Comparison of ENCODE assay signal across 26 cellular contexts in genomic region chr19:9073806-9074205, GRCh38. TPM values are rescaled to one million over a fixed set of nuclear protein-coding genes. Genes with fewer than 3 reads are reported as not detected.
DNase-seq lines count a peak whose midpoint lies in the region; ATAC-seq, FAIRE-seq and TF ChIP-seq lines count a peak whose summit lies in the region.
"Had no signal": no experiment of that assay in that cellular context is flagged by ENCODE, and none has a peak within 500 bp of the region (broad histone marks: within the 10 kb centered on the region; RNA-seq: fewer than 3 reads in every experiment).

No MANE protein-coding gene starts in this region.

- no peaks in the 10 kb centered on the region for H3K79me2 ChIP-seq in HepG2 (ENCODE audit: insufficient read depth, low read length)

- H3K27ac ChIP-seq in HepG2 (ENCODE audit: extremely low read length, insufficient read depth, low read length): no peak overlapping the region
- H3K27ac ChIP-seq: BLaER1, KMS-11 had no signal

- POLR2A ChIA-PET in HepG2 (lab: Yijun Ruan, JAX): no interaction called here

- H3K9me3 Mint-ChIP-seq in nephron progenitor cell: no peaks in the 10 kb centered on the region
- H3K9me3 Mint-ChIP-seq: CD4-positive, alpha-beta T cell had no signal

- no peak for TF ChIP-seq RAD21 in HepG2 (CRISPR knock-in tag; IDR thresholded peaks at IDR 0.05)

- H3K4me2 ChIP-seq in HepG2 (ENCODE audit: low read depth, low read length): no peak overlapping the region
- H3K4me2 ChIP-seq: BLaER1, KMS-11, SK-N-SH had no signal

- intact Hi-C loops in HepG2 (cut with micrococcal nuclease; ENCODE audit: unreplicated experiment): no loop called here

- H3K4me1 ChIP-seq in NT2/D1 (ENCODE audit: insufficient read depth, insufficient read length) (peaks cover 9% of the 10 kb centered on the region), HepG2 (ENCODE audit: insufficient read depth, low read length) (0 out of 2 replicates have a peak, but pooled peaks cover 8% of the 10 kb centered on the region)

- H3K4me3 ChIP-seq in H7 (ENCODE audit: insufficient read depth, low read depth, low read length) (no peak overlapping the region), NT2/D1 (ENCODE audit: insufficient read length, low read depth) (no peak overlapping the region), HepG2 (replicated peaks in 1 of 3; ENCODE audit: insufficient read depth in 1 of 3, low read depth in 2 of 3, low read length in 3 of 3) (no peak overlapping the region)
- H3K4me3 ChIP-seq: BLaER1, GM12878, PC-9 had no signal

- H3K27ac Mint-ChIP-seq in nephron progenitor cell: peak overlapping the region; percentile 91
- H3K27ac Mint-ChIP-seq: CD4-positive, alpha-beta T cell had no signal

- H3K4me3 Mint-ChIP-seq in nephron progenitor cell: no peak overlapping the region
- H3K4me3 Mint-ChIP-seq: CD4-positive, alpha-beta T cell had no signal

- peaks cover 40% of the 10 kb centered on the region for H3K4me1 Mint-ChIP-seq in nephron progenitor cell

- no peaks in the 10 kb centered on the region for H3K27me3 Mint-ChIP-seq in nephron progenitor cell (ENCODE audit: low read depth, poor library complexity)
- H3K27me3 Mint-ChIP-seq: CD4-positive, alpha-beta T cell had no signal

- FAIRE-seq in HepG2 (lab: Jason Lieb, UNC): no peak
- FAIRE-seq: GM12878 had no signal

- no peaks in the 10 kb centered on the region for H4K20me1 ChIP-seq in HepG2 (ENCODE audit: insufficient read depth, low read length)
- H4K20me1 ChIP-seq: BLaER1 had no signal

- WGBS in HepG2 (ENCODE audit: low lambda C conversion rate): 35% methylated on average over 6 of the region's 6 CpGs

- no TSS peak for BruUV-seq in HepG2 (replicated peaks; lab: Mats Ljungman, UMichigan)

- H3K36me3 Mint-ChIP-seq in nephron progenitor cell (ENCODE audit: low read depth): no peaks in the 10 kb centered on the region

- H3K9me3 ChIP-seq in NT2/D1 (ENCODE audit: insufficient read depth, low read length): no peaks in the 10 kb centered on the region
- H3K9me3 ChIP-seq in HepG2 (ENCODE audit: low read length): no peaks in the 10 kb centered on the region
- H3K9me3 ChIP-seq: BLaER1, SK-N-SH had no signal

- no peak for ATAC-seq in HepG2
- no peak for ATAC-seq in HG03520 (IDR thresholded peaks at IDR 0.05; ENCODE audit: unreplicated experiment)
- ATAC-seq: GM12878, HCT116 had no signal

- H3K9ac ChIP-seq in NT2/D1 (ENCODE audit: insufficient read length, low read depth) (peak overlapping the region; percentile 68), HepG2 (ENCODE audit: insufficient read depth, low read depth, low read length) (no peak overlapping the region)
- H3K9ac ChIP-seq: BLaER1, KMS-11, SK-N-SH had no signal

- TF ChIP-seq CTCF in nephron progenitor cell (IDR thresholded peaks at IDR 0.05) (no peak), HepG2 (CRISPR knock-in tag; IDR thresholded peaks at IDR 0.05) (no peak)

- no peak overlapping the region for H2AFZ ChIP-seq in HepG2 (ENCODE audit: low read length)
- H2AFZ ChIP-seq: PC-9 had no signal

- no peaks in the 10 kb centered on the region for H3K27me3 ChIP-seq in H7 (ENCODE audit: control insufficient read depth, insufficient read depth, low read length)
- no peaks in the 10 kb centered on the region for H3K27me3 ChIP-seq in NT2/D1 (ENCODE audit: insufficient read depth, insufficient read length)
- H3K27me3 ChIP-seq in HepG2 (ENCODE audit: control insufficient read depth in 1 of 2, insufficient read depth in 2 of 2, low read length in 2 of 2): no peaks in the 10 kb centered on the region
- H3K27me3 ChIP-seq: BLaER1 had no signal

- H3K36me3 ChIP-seq in H7 (replicated peaks; ENCODE audit: control insufficient read depth, insufficient read depth, low read length) (no peaks in the 10 kb centered on the region), NT2/D1 (ENCODE audit: insufficient read depth, insufficient read length, low read length) (no peaks in the 10 kb centered on the region), HepG2 (replicated peaks in 1 of 2; ENCODE audit: control insufficient read depth in 1 of 2, insufficient read depth in 2 of 2, low read length in 2 of 2) (no peaks in the 10 kb centered on the region)
- H3K36me3 ChIP-seq: BLaER1 had no signal

- no peak for TF ChIP-seq EP300 in HepG2 (IDR thresholded peaks at IDR 0.05; ENCODE audit: low read depth in 2 of 2, low read length in 2 of 2)
- no peak for TF ChIP-seq EP300 in HepG2 (CRISPR knock-in tag; IDR thresholded peaks at IDR 0.05; ENCODE audit: borderline replicate concordance)

- TF ChIP-seq POLR2A in HepG2 (IDR thresholded peaks at IDR 0.05; ENCODE audit: insufficient read depth in 1 of 2, low read depth in 2 of 2, low read length in 2 of 2): no peak

- DNase-seq in H7 (peak; percentile 32), NT2/D1 (ENCODE audit: low read depth, low spot score) (no peak), iPS-NIHi11 (ENCODE audit: low spot score) (peak; percentile 19), nephron progenitor cell (no peak), NCI-H524 (lab: John Stamatoyannopoulos, UW) (no peak), HepG2 (ENCODE audit: low spot score) (no peak), NCI-H82 (lab: John Stamatoyannopoulos, UW) (no peak)
- DNase-seq: CD4-positive, alpha-beta T cell; COR-L47; DMS 273 treated with DMSO at 0.1 percent for 48 hours; DMS79 treated with DMSO at 0.1 percent for 48 hours; IMR-90; MV-4-11; NCI-H1105 treated with DMSO at 0.1 percent for 48 hours; NCI-H2081; NCI-H2171 treated with DMSO at 0.1 percent for 48 hours; NCI-H526; PC-9; SIG-M5; SK-N-SH had no signal

- CTCF ChIA-PET in HepG2 (lab: Yijun Ruan, JAX; ENCODE audit: low intra/inter-chr PET ratio, low total read pairs): no interaction called here

- in situ Hi-C loops in HepG2 (cut with HindIII; ENCODE audit: extremely low pct_ligation_motif_present, low pct_unique_long_range_greater_than_20kb): no loop called here

RNA-seq across cellular contexts. Expression of gene OR1M1, which starts 13.1 kb away (rescaled TPM):
- not detected in 2 replicates for total RNA-seq in H7 (2014; rRNA removed; shearing (Covaris generic))
- total RNA-seq in HepG2 (2016; rRNA removed; fragmentation: Illumina TruSeq; extraction: Trizol): not detected in 2 replicates
- not detected in 2 replicates for total RNA-seq in HepG2 (2016; cell fraction: cytosol; rRNA removed; fragmentation: Illumina TruSeq; extraction: Trizol; ENCODE audit: low read depth)
- total RNA-seq in HepG2 (2016; cell fraction: insoluble cytoplasmic fraction; rRNA removed; fragmentation: Illumina TruSeq; extraction: Trizol): not detected in 2 replicates
- not detected in 2 replicates for total RNA-seq in HepG2 (2016; cell fraction: membrane; rRNA removed; fragmentation: Illumina TruSeq; extraction: Trizol)
- not detected in 2 replicates for total RNA-seq in HepG2 (2016; cell fraction: nucleus; rRNA removed; fragmentation: Illumina TruSeq; extraction: Trizol)
- 0.07 TPM in 1 of 2 replicates, not detected in the other for polyA plus RNA-seq in HepG2 (2011; rRNA removed)
- not detected in 2 replicates for polyA plus RNA-seq in HepG2 (2011; cell fraction: cytosol; rRNA removed)
- not detected in 2 replicates for polyA plus RNA-seq in HepG2 (2011; cell fraction: nucleus; rRNA removed)
- polyA plus RNA-seq in HepG2 (2012): not detected in 2 replicates
- polyA plus RNA-seq in HepG2 (2016; cell fraction: cytosol; fragmentation: Illumina TruSeq; extraction: Trizol; ENCODE audit: low read depth): not detected in 2 replicates
- polyA plus RNA-seq in HepG2 (2016; cell fraction: insoluble cytoplasmic fraction; fragmentation: Illumina TruSeq; extraction: Trizol; ENCODE audit: low read depth): not detected in 2 replicates
- not detected in 2 replicates for polyA plus RNA-seq in HepG2 (2016; cell fraction: membrane; fragmentation: Illumina TruSeq; extraction: Trizol; ENCODE audit: low read depth)
- polyA plus RNA-seq in HepG2 (2016; cell fraction: nucleus; fragmentation: Illumina TruSeq; extraction: Trizol; ENCODE audit: insufficient read depth, low read depth): not detected in 2 replicates
- not detected in 2 replicates for polyA minus RNA-seq in HepG2 (2011; rRNA and poly(A)+ RNA removed; ENCODE audit: low replicate concordance)
- not detected in 2 replicates for polyA minus RNA-seq in HepG2 (2011; cell fraction: cytosol; rRNA and poly(A)+ RNA removed)
- polyA minus RNA-seq in HepG2 (2011; cell fraction: nucleus; rRNA and poly(A)+ RNA removed): not detected in 2 replicates
- total RNA-seq: A673; CD4-positive, alpha-beta T cell; GM12878; IMR-90; PC-9 had no signal
- polyA plus RNA-seq: GM12878, IMR-90, SK-N-SH had no signal

RNA-seq across cellular contexts. Expression of gene OR7G2, which starts 33.5 kb away (rescaled TPM):
- total RNA-seq in H7 (2014; rRNA removed; shearing (Covaris generic)): not detected in 2 replicates
- total RNA-seq in HepG2 (2016; rRNA removed; fragmentation: Illumina TruSeq; extraction: Trizol): not detected in 2 replicates
- not detected in 2 replicates for total RNA-seq in HepG2 (2016; cell fraction: cytosol; rRNA removed; fragmentation: Illumina TruSeq; extraction: Trizol; ENCODE audit: low read depth)
- total RNA-seq in HepG2 (2016; cell fraction: insoluble cytoplasmic fraction; rRNA removed; fragmentation: Illumina TruSeq; extraction: Trizol): not detected in 2 replicates
- total RNA-seq in HepG2 (2016; cell fraction: membrane; rRNA removed; fragmentation: Illumina TruSeq; extraction: Trizol): not detected in 2 replicates
- total RNA-seq in HepG2 (2016; cell fraction: nucleus; rRNA removed; fragmentation: Illumina TruSeq; extraction: Trizol): not detected in 2 replicates
- not detected in 2 replicates for polyA plus RNA-seq in HepG2 (2011; rRNA removed)
- polyA plus RNA-seq in HepG2 (2011; cell fraction: cytosol; rRNA removed): not detected in 2 replicates
- not detected in 2 replicates for polyA plus RNA-seq in HepG2 (2011; cell fraction: nucleus; rRNA removed)
- not detected in 2 replicates for polyA plus RNA-seq in HepG2 (2012)
- not detected in 2 replicates for polyA plus RNA-seq in HepG2 (2016; cell fraction: cytosol; fragmentation: Illumina TruSeq; extraction: Trizol; ENCODE audit: low read depth)
- polyA plus RNA-seq in HepG2 (2016; cell fraction: insoluble cytoplasmic fraction; fragmentation: Illumina TruSeq; extraction: Trizol; ENCODE audit: low read depth): not detected in 2 replicates
- not detected in 2 replicates for polyA plus RNA-seq in HepG2 (2016; cell fraction: membrane; fragmentation: Illumina TruSeq; extraction: Trizol; ENCODE audit: low read depth)
- not detected in 2 replicates for polyA plus RNA-seq in HepG2 (2016; cell fraction: nucleus; fragmentation: Illumina TruSeq; extraction: Trizol; ENCODE audit: insufficient read depth, low read depth)
- polyA minus RNA-seq in HepG2 (2011; rRNA and poly(A)+ RNA removed; ENCODE audit: low replicate concordance): not detected in 2 replicates
- polyA minus RNA-seq in HepG2 (2011; cell fraction: cytosol; rRNA and poly(A)+ RNA removed): not detected in 2 replicates
- polyA minus RNA-seq in HepG2 (2011; cell fraction: nucleus; rRNA and poly(A)+ RNA removed): not detected in 2 replicates
- total RNA-seq: A673; CD4-positive, alpha-beta T cell; GM12878; IMR-90; PC-9 had no signal
- polyA plus RNA-seq: GM12878, IMR-90, SK-N-SH had no signal

RNA-seq across cellular contexts. Expression of gene OR7G1, which starts 41.8 kb away (rescaled TPM):
- total RNA-seq in H7 (2014; rRNA removed; shearing (Covaris generic)): not detected in 2 replicates
- not detected in 2 replicates for total RNA-seq in HepG2 (2016; rRNA removed; fragmentation: Illumina TruSeq; extraction: Trizol)
- not detected in 2 replicates for total RNA-seq in HepG2 (2016; cell fraction: cytosol; rRNA removed; fragmentation: Illumina TruSeq; extraction: Trizol; ENCODE audit: low read depth)
- total RNA-seq in HepG2 (2016; cell fraction: insoluble cytoplasmic fraction; rRNA removed; fragmentation: Illumina TruSeq; extraction: Trizol): not detected in 2 replicates
- not detected in 2 replicates for total RNA-seq in HepG2 (2016; cell fraction: membrane; rRNA removed; fragmentation: Illumina TruSeq; extraction: Trizol)
- total RNA-seq in HepG2 (2016; cell fraction: nucleus; rRNA removed; fragmentation: Illumina TruSeq; extraction: Trizol): not detected in 2 replicates
- not detected in 2 replicates for polyA plus RNA-seq in HepG2 (2011; rRNA removed)
- polyA plus RNA-seq in HepG2 (2011; cell fraction: cytosol; rRNA removed): not detected in 2 replicates
- polyA plus RNA-seq in HepG2 (2011; cell fraction: nucleus; rRNA removed): not detected in 2 replicates
- polyA plus RNA-seq in HepG2 (2012): not detected in 2 replicates
- polyA plus RNA-seq in HepG2 (2016; cell fraction: cytosol; fragmentation: Illumina TruSeq; extraction: Trizol; ENCODE audit: low read depth): not detected in 2 replicates
- polyA plus RNA-seq in HepG2 (2016; cell fraction: insoluble cytoplasmic fraction; fragmentation: Illumina TruSeq; extraction: Trizol; ENCODE audit: low read depth): not detected in 2 replicates
- polyA plus RNA-seq in HepG2 (2016; cell fraction: membrane; fragmentation: Illumina TruSeq; extraction: Trizol; ENCODE audit: low read depth): not detected in 2 replicates
- polyA plus RNA-seq in HepG2 (2016; cell fraction: nucleus; fragmentation: Illumina TruSeq; extraction: Trizol; ENCODE audit: insufficient read depth, low read depth): not detected in 2 replicates
- not detected in 2 replicates for polyA minus RNA-seq in HepG2 (2011; rRNA and poly(A)+ RNA removed; ENCODE audit: low replicate concordance)
- not detected in 2 replicates for polyA minus RNA-seq in HepG2 (2011; cell fraction: cytosol; rRNA and poly(A)+ RNA removed)
- polyA minus RNA-seq in HepG2 (2011; cell fraction: nucleus; rRNA and poly(A)+ RNA removed): not detected in 2 replicates
- total RNA-seq: A673; CD4-positive, alpha-beta T cell; GM12878; IMR-90; PC-9 had no signal
- polyA plus RNA-seq: GM12878, IMR-90, SK-N-SH had no signal

RNA-seq across cellular contexts. Expression of gene OR7G3, which starts 52.9 kb away (rescaled TPM):
- not detected in 2 replicates for total RNA-seq in H7 (2014; rRNA removed; shearing (Covaris generic))
- total RNA-seq in HepG2 (2016; rRNA removed; fragmentation: Illumina TruSeq; extraction: Trizol): not detected in 2 replicates
- total RNA-seq in HepG2 (2016; cell fraction: cytosol; rRNA removed; fragmentation: Illumina TruSeq; extraction: Trizol; ENCODE audit: low read depth): not detected in 2 replicates
- total RNA-seq in HepG2 (2016; cell fraction: insoluble cytoplasmic fraction; rRNA removed; fragmentation: Illumina TruSeq; extraction: Trizol): not detected in 2 replicates
- not detected in 2 replicates for total RNA-seq in HepG2 (2016; cell fraction: membrane; rRNA removed; fragmentation: Illumina TruSeq; extraction: Trizol)
- total RNA-seq in HepG2 (2016; cell fraction: nucleus; rRNA removed; fragmentation: Illumina TruSeq; extraction: Trizol): not detected in 2 replicates
- not detected in 2 replicates for polyA plus RNA-seq in HepG2 (2011; rRNA removed)
- polyA plus RNA-seq in HepG2 (2011; cell fraction: cytosol; rRNA removed): not detected in 2 replicates
- not detected in 2 replicates for polyA plus RNA-seq in HepG2 (2011; cell fraction: nucleus; rRNA removed)
- not detected in 2 replicates for polyA plus RNA-seq in HepG2 (2012)
- not detected in 2 replicates for polyA plus RNA-seq in HepG2 (2016; cell fraction: cytosol; fragmentation: Illumina TruSeq; extraction: Trizol; ENCODE audit: low read depth)
- not detected in 2 replicates for polyA plus RNA-seq in HepG2 (2016; cell fraction: insoluble cytoplasmic fraction; fragmentation: Illumina TruSeq; extraction: Trizol; ENCODE audit: low read depth)
- polyA plus RNA-seq in HepG2 (2016; cell fraction: membrane; fragmentation: Illumina TruSeq; extraction: Trizol; ENCODE audit: low read depth): not detected in 2 replicates
- not detected in 2 replicates for polyA plus RNA-seq in HepG2 (2016; cell fraction: nucleus; fragmentation: Illumina TruSeq; extraction: Trizol; ENCODE audit: insufficient read depth, low read depth)
- 0.22 TPM in 1 of 2 replicates, not detected in the other for polyA minus RNA-seq in HepG2 (2011; rRNA and poly(A)+ RNA removed; ENCODE audit: low replicate concordance)
- polyA minus RNA-seq in HepG2 (2011; cell fraction: cytosol; rRNA and poly(A)+ RNA removed): not detected in 2 replicates
- polyA minus RNA-seq in HepG2 (2011; cell fraction: nucleus; rRNA and poly(A)+ RNA removed): not detected in 2 replicates
- total RNA-seq: A673; CD4-positive, alpha-beta T cell; GM12878; IMR-90; PC-9 had no signal
- polyA plus RNA-seq: GM12878, IMR-90, SK-N-SH had no signal

Comparison
In these comparisons a context has a peak if more than half of its experiments do, and no peak if none do; other contexts are left out.
1. DNase-seq: peak in H7 (single experiment) and iPS-NIHi11 (single experiment); none in NT2/D1 (single experiment), nephron progenitor cell (single experiment), NCI-H524 (0 of 2), HepG2 (single experiment) and NCI-H82 (single experiment).